In genomic region chr1:53047737-53048344, GRCh38 we compare ENCODE assay signal across 1 cellular context.
A peak's percentile ranks its signal among the peaks of the same experiment; 100 is the strongest.
TF ChIP-seq lines count a peak whose summit lies in the region.

No MANE protein-coding gene starts in this region.

TF ChIP-seq in HEK293, 187 proteins besides CTCF, POLR2A, EP300 and RAD21 (continued from another document and continues in another):
- TF ChIP-seq PRDM6 (tag by site-specific recombination; IDR thresholded peaks at IDR 0.05) (no peak), ZNF23 (tag by site-specific recombination; IDR thresholded peaks at IDR 0.05; ENCODE audit: borderline replicate concordance) (no peak), PRDM10 (tag by site-specific recombination; IDR thresholded peaks at IDR 0.05) (no peak), REST (tag by site-specific recombination; IDR thresholded peaks at IDR 0.05) (no peak), ZNF19 (tag by site-specific recombination; IDR thresholded peaks at IDR 0.05; ENCODE audit: low read depth) (no peak), KLF8 (tag by site-specific recombination; IDR thresholded peaks at IDR 0.05) (no peak), ZNF324 (tag by site-specific recombination; IDR thresholded peaks at IDR 0.05) (no peak), SETDB1 (IDR thresholded peaks at IDR 0.05; ENCODE audit: insufficient read length, low read length) (no peak), OVOL3 (tag by site-specific recombination; IDR thresholded peaks at IDR 0.05) (no peak), ZNF704 (tag by site-specific recombination; IDR thresholded peaks at IDR 0.05) (no peak), ZNF239 (tag by site-specific recombination; IDR thresholded peaks at IDR 0.05) (no peak), IKZF3 (tag by site-specific recombination; IDR thresholded peaks at IDR 0.05) (0 out of 2 replicates have a peak, but pooled peaks have one; percentile 46), ZSCAN5A (tag by site-specific recombination; IDR thresholded peaks at IDR 0.05) (no peak), ZNF626 (tag by site-specific recombination; IDR thresholded peaks at IDR 0.05) (no peak), ZNF202 (tag by site-specific recombination; IDR thresholded peaks at IDR 0.05; ENCODE audit: borderline replicate concordance) (no peak), ZNF133 (tag by site-specific recombination; IDR thresholded peaks at IDR 0.05) (no peak), PBX3 (CRISPR knock-in tag; IDR thresholded peaks at IDR 0.05) (no peak), ZNF664 (tag by site-specific recombination; IDR thresholded peaks at IDR 0.05) (no peak), KLF9 (tag by site-specific recombination; IDR thresholded peaks at IDR 0.05; ENCODE audit: low read depth) (no peak), ZNF629 (tag by site-specific recombination; IDR thresholded peaks at IDR 0.05) (peak; percentile 52), ZNF518A (tag by site-specific recombination; conservative IDR thresholded peaks at IDR 0.05; ENCODE audit: low read depth) (no peak), ZBTB48 (tag by site-specific recombination; IDR thresholded peaks at IDR 0.05) (no peak), ZNF354C (tag by site-specific recombination; IDR thresholded peaks at IDR 0.05; ENCODE audit: borderline replicate concordance, low read depth) (no peak), ZNF140 (tag by site-specific recombination; IDR thresholded peaks at IDR 0.05) (no peak), ZNF521 (tag by site-specific recombination; IDR thresholded peaks at IDR 0.05) (no peak), ZNF280C (tag by site-specific recombination; IDR thresholded peaks at IDR 0.05) (no peak), HIC1 (tag by site-specific recombination; IDR thresholded peaks at IDR 0.05) (no peak), ZNF571 (tag by site-specific recombination; IDR thresholded peaks at IDR 0.05) (no peak), ZNF211 (tag by site-specific recombination; IDR thresholded peaks at IDR 0.05; ENCODE audit: low read depth) (no peak), ZNF600 (tag by site-specific recombination; IDR thresholded peaks at IDR 0.05) (peak; percentile 33; the same call in 1 of the 2 replicates), ZNF585B (tag by site-specific recombination; IDR thresholded peaks at IDR 0.05) (no peak), HOXC10 (CRISPR knock-in tag; IDR thresholded peaks at IDR 0.05) (no peak)
